33 cellular contexts compared by ENCODE assay signal in genomic region chr14:87111141-87111540, GRCh38.
"Had no signal": no experiment of that assay in that cellular context is flagged by ENCODE, and none has a peak within 500 bp of the region (broad histone marks: within the 10 kb centered on the region; RNA-seq: fewer than 3 reads in every experiment).

No MANE protein-coding gene starts in this region.

- DNase-seq: activated B cell treated with CpG ODN at 0.5 μM for 24 hours; activated CD4-positive, alpha-beta memory T cell treated with anti-CD3 and anti-CD28 coated beads for 36 hours; activated CD4-positive, alpha-beta T cell treated with anti-CD3 and anti-CD28 coated beads for 48 hours; activated CD4-positive, alpha-beta T cell treated with anti-CD3 and anti-CD28 coated beads, Interleukin-2, amount 50 U/mL, for 1 hour; activated CD8-positive, alpha-beta memory T cell treated with anti-CD3 and anti-CD28 coated beads, Interleukin-2, amount 10 ng/mL, durations not matched to agents 7 days and 5 days; activated CD8-positive, alpha-beta memory T cell treated with anti-CD3 and anti-CD28 coated beads, Interleukin-2, amount 50 U/mL, for 4 hours; activated CD8-positive, alpha-beta T cell treated with anti-CD3 and anti-CD28 coated beads, Interleukin-2, amount 10 ng/mL, durations not matched to agents 7 days and 5 days; activated gamma-delta T cell; activated naive CD4-positive, alpha-beta T cell; activated naive CD4-positive, alpha-beta T cell treated with anti-CD3 and anti-CD28 coated beads, Interleukin-2, amount 50 U/mL, for 16 hours; activated T-cell treated with anti-CD3 and anti-CD28 coated beads, Interleukin-2, amount 50 U/mL, for 1 hour; activated T-cell treated with anti-CD3 and anti-CD28 coated beads, Interleukin-2, amount 50 U/mL, for 48 hours; amniotic stem cell; brain microvascular endothelial cell; effector memory CD4-positive, alpha-beta T cell; endodermal cell; foreskin melanocyte; heart right ventricle; T-helper 1 cell; T-helper 17 cell; T1000; WERI-Rb-1 had no signal

- H3K4me3 Mint-ChIP-seq: activated B cell treated with CpG ODN at 0.5 μM for 24 hours; activated CD4-positive, alpha-beta memory T cell treated with anti-CD3 and anti-CD28 coated beads for 36 hours; activated CD8-positive, alpha-beta memory T cell treated with anti-CD3 and anti-CD28 coated beads, Interleukin-2, amount 10 ng/mL, durations not matched to agents 7 days and 5 days; activated CD8-positive, alpha-beta T cell treated with anti-CD3 and anti-CD28 coated beads, Interleukin-2, amount 10 ng/mL, durations not matched to agents 7 days and 5 days; activated naive CD8-positive, alpha-beta T cell; activated T-helper 1 cell treated with anti-CD3 and anti-CD28 coated beads, Interleukin-12 subunit alpha, Interleukin-12 subunit beta, Interleukin-2, Interleukin-4 antibody, amounts not matched to agents 30 ng/mL and 10 ng/mL and 1 ng/mL, durations not matched to agents 14 hours and 24 hours and 36 hours; central memory CD8-positive, alpha-beta T cell; dendritic cell treated with granulocyte-macrophage colony-stimulating factor and Interleukin-4, amounts not matched to agents 40 ng/mL and 50 ng/mL, for 4 days; endodermal cell; T-helper 17 cell; T-helper 2 cell treated with Interferon-gamma antibody and Interleukin-4, amounts not matched to agents 5 μg/mL and 100 μg/mL, for 36 hours had no signal

- H3K79me2 ChIP-seq: hepatocyte had no signal

- H2AFZ ChIP-seq: hepatocyte had no signal

- H3K27me3 Mint-ChIP-seq: activated B cell treated with CpG ODN at 0.5 μM for 24 hours; activated CD4-positive, alpha-beta memory T cell treated with anti-CD3 and anti-CD28 coated beads for 36 hours; activated CD8-positive, alpha-beta memory T cell treated with anti-CD3 and anti-CD28 coated beads, Interleukin-2, amount 10 ng/mL, durations not matched to agents 7 days and 5 days; activated naive CD8-positive, alpha-beta T cell; central memory CD8-positive, alpha-beta T cell; dendritic cell treated with granulocyte-macrophage colony-stimulating factor and Interleukin-4, amounts not matched to agents 40 ng/mL and 50 ng/mL, for 4 days; T-helper 17 cell had no signal

- H3K4me1 Mint-ChIP-seq: activated B cell treated with CpG ODN at 0.5 μM for 24 hours; activated CD8-positive, alpha-beta memory T cell treated with anti-CD3 and anti-CD28 coated beads, Interleukin-2, amount 10 ng/mL, durations not matched to agents 7 days and 5 days; central memory CD8-positive, alpha-beta T cell; endodermal cell; T-helper 17 cell had no signal

- ATAC-seq: activated CD4-positive, CD25-positive, alpha-beta regulatory T cell treated with anti-CD3 and anti-CD28 coated beads, Interleukin-2, amount 50 U/mL, for 24 hours; activated CD8-positive, alpha-beta memory T cell treated with anti-CD3 and anti-CD28 coated beads, Interleukin-2, amount 10 ng/mL, durations not matched to agents 7 days and 5 days; activated CD8-positive, alpha-beta T cell treated with anti-CD3 and anti-CD28 coated beads, Interleukin-2, amount 10 ng/mL, durations not matched to agents 7 days and 5 days; esophagus mucosa; gastroesophageal sphincter; heart right ventricle; T-helper 17 cell had no signal

- H3K4me2 ChIP-seq: hepatocyte had no signal

- H3K4me3 ChIP-seq: coronary artery, dorsolateral prefrontal cortex, gastroesophageal sphincter, heart right ventricle, hepatocyte had no signal

- H3K9me3 Mint-ChIP-seq: activated T-helper 1 cell treated with anti-CD3 and anti-CD28 coated beads, Interleukin-12 subunit alpha, Interleukin-12 subunit beta, Interleukin-2, Interleukin-4 antibody, amounts not matched to agents 30 ng/mL and 10 ng/mL and 1 ng/mL, durations not matched to agents 14 hours and 24 hours and 36 hours; endodermal cell had no signal

- H3K4me1 ChIP-seq: gastroesophageal sphincter, heart right ventricle had no signal

- H3K9me3 ChIP-seq: gastroesophageal sphincter, heart right ventricle had no signal

- H3K36me3 ChIP-seq: brain microvascular endothelial cell, gastroesophageal sphincter, heart right ventricle, WERI-Rb-1 had no signal

- H3K27ac ChIP-seq: brain microvascular endothelial cell, coronary artery, dorsolateral prefrontal cortex, gastroesophageal sphincter, heart right ventricle, hepatocyte, WERI-Rb-1 had no signal

- H3K27ac Mint-ChIP-seq: activated B cell treated with CpG ODN at 0.5 μM for 24 hours; activated CD4-positive, alpha-beta memory T cell treated with anti-CD3 and anti-CD28 coated beads for 36 hours; activated CD8-positive, alpha-beta memory T cell treated with anti-CD3 and anti-CD28 coated beads, Interleukin-2, amount 10 ng/mL, durations not matched to agents 7 days and 5 days; activated CD8-positive, alpha-beta T cell treated with anti-CD3 and anti-CD28 coated beads, Interleukin-2, amount 10 ng/mL, durations not matched to agents 7 days and 5 days; activated naive CD8-positive, alpha-beta T cell; activated T-helper 1 cell treated with anti-CD3 and anti-CD28 coated beads, Interleukin-12 subunit alpha, Interleukin-12 subunit beta, Interleukin-2, Interleukin-4 antibody, amounts not matched to agents 30 ng/mL and 10 ng/mL and 1 ng/mL, durations not matched to agents 14 hours and 24 hours and 36 hours; dendritic cell treated with granulocyte-macrophage colony-stimulating factor and Interleukin-4, amounts not matched to agents 40 ng/mL and 50 ng/mL, for 4 days; endodermal cell; T-helper 17 cell; T-helper 2 cell treated with Interferon-gamma antibody and Interleukin-4, amounts not matched to agents 5 μg/mL and 100 μg/mL, for 36 hours had no signal

- H3K27me3 ChIP-seq: brain microvascular endothelial cell, dorsolateral prefrontal cortex, gastroesophageal sphincter, heart right ventricle, hepatocyte had no signal

- H3K36me3 Mint-ChIP-seq: activated CD4-positive, alpha-beta memory T cell treated with anti-CD3 and anti-CD28 coated beads for 36 hours; activated CD8-positive, alpha-beta memory T cell treated with anti-CD3 and anti-CD28 coated beads, Interleukin-2, amount 10 ng/mL, durations not matched to agents 7 days and 5 days; activated naive CD8-positive, alpha-beta T cell had no signal
